Comparison of ENCODE assay signal across 1 cellular context in genomic region chr9:99266136-99267023, GRCh38.
TF ChIP-seq lines count a peak whose summit lies in the region.

No MANE protein-coding gene starts in this region.

TF ChIP-seq in SK-N-SH, 30 proteins besides CTCF, POLR2A, EP300 and RAD21 (continued from another document):
- TF ChIP-seq REST (IDR thresholded peaks at IDR 0.05; ENCODE audit: low read depth, low read length) (no peak), JUND (IDR thresholded peaks at IDR 0.05) (no peak)
TF ChIP-seq in SK-N-SH: peak in this region for 4.
